ENCODE assay signal across 28 cellular contexts in genomic region chr18:51630706-51631105, GRCh38.
DNase-seq lines count a peak whose midpoint lies in the region; ATAC-seq lines count a peak whose summit lies in the region.
"Had no signal": no experiment of that assay in that cellular context is flagged by ENCODE, and none has a peak within 500 bp of the region (broad histone marks: within the 10 kb centered on the region; RNA-seq: fewer than 3 reads in every experiment).

No MANE protein-coding gene starts in this region.

- ATAC-seq in HG02870 (IDR thresholded peaks at IDR 0.05; ENCODE audit: unreplicated experiment), result peak; percentile 83
- no peak for ATAC-seq in HG03520 (IDR thresholded peaks at IDR 0.05; ENCODE audit: unreplicated experiment)
- ATAC-seq: activated CD8-positive, alpha-beta memory T cell treated with anti-CD3 and anti-CD28 coated beads, Interleukin-2, amount 10 ng/mL, durations not matched to agents 7 days and 5 days; left lung had no signal

- DNase-seq in NCI-H748 (lab: John Stamatoyannopoulos, UW; ENCODE audit: unreplicated experiment), result peak; percentile 19
- DNase-seq in NCI-H748 treated with DMSO at 0.1 percent for 48 hours (lab: John Stamatoyannopoulos, UW), result no peak
- peak; percentile 61 for DNase-seq in NAMALWA (ENCODE audit: low spot score)
- DNase-seq in hippocampal formation (lab: John Stamatoyannopoulos, UW), result no peak
- no peak for DNase-seq in NCI-H510A (lab: John Stamatoyannopoulos, UW)
- DNase-seq in SIG-M5 treated with dmso at 0.1 percent for 504 hours (lab: John Stamatoyannopoulos, UW; ENCODE audit: unreplicated experiment), result no peak
- DNase-seq: activated CD4-positive, alpha-beta T cell treated with anti-CD3 and anti-CD28 coated beads, Interleukin-2, amount 10 ng/mL, durations not matched to agents 7 days and 5 days; activated CD8-positive, alpha-beta memory T cell treated with anti-CD3 and anti-CD28 coated beads, Interleukin-2, amount 10 ng/mL, durations not matched to agents 7 days and 5 days; activated naive CD4-positive, alpha-beta T cell treated with Interleukin-2 at 50 U/mL for 16 hours; activated T-cell treated with anti-CD3 and anti-CD28 coated beads, Interleukin-2, amount 50 U/mL, for 48 hours; brain microvascular endothelial cell; CD4-positive, alpha-beta T cell; GOT3; left lung; naive B cell; NCI-H146; NCI-H2107; NCI-H446 treated with DMSO at 0.1 percent for 48 hours; NK-92 treated with Interleukin-12 subunit alpha and Interleukin-12 subunit beta, amount 100 ng/mL, for 24 hours; occipital lobe; PC-9; SHP77 treated with DMSO at 0.1 percent for 48 hours; stimulated activated naive CD4-positive, alpha-beta T cell; SW 1271; T-helper 9 cell; testis had no signal

Comparison
In these comparisons a context has a peak if more than half of its experiments do, and no peak if none do; other contexts are left out.
1. DNase-seq: peak in NCI-H748 (single experiment) and NAMALWA (single experiment); none in NCI-H748 treated with DMSO at 0.1 percent for 48 hours (single experiment), hippocampal formation (0 of 2), NCI-H510A (single experiment) and SIG-M5 treated with dmso at 0.1 percent for 504 hours (single experiment).